11 cellular contexts compared by ENCODE assay signal in the genomic region with DNA sequence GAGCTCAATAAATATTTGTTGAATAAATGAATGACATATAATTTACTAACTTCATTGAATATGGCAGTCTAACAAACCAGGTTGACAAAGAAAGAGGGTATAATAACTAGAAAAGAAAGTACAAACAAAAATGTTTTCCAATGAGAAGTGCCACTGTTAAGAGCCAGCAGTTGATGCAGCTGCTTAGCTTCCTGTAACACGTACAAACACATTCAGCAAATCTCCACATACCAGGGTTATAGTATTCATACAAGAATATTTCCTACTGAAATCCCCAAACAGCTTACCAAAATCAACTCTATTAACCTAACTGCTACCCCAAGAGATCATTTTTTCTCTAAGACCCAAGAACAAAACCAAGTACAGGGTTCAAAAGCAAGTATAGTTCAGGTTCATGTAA.
A peak's percentile ranks its signal among the peaks of the same experiment; 100 is the strongest.
DNase-seq lines count a peak whose midpoint lies in the region; ATAC-seq and TF ChIP-seq lines count a peak whose summit lies in the region.
"Had no signal": no experiment of that assay in that cellular context is flagged by ENCODE, and none has a peak within 500 bp of the region (broad histone marks: within the 10 kb centered on the region; RNA-seq: fewer than 3 reads in every experiment).

No MANE protein-coding gene starts in this region.

- POLR2A ChIA-PET in CD8-positive, alpha-beta T cell (lab: Charles Lee), result no interaction called here

- peaks cover 1% of the 10 kb centered on the region for H3K36me3 ChIP-seq in CD8-positive, alpha-beta T cell (ENCODE audit: insufficient read depth, low read length)
- H3K36me3 ChIP-seq in heart right ventricle, result no peaks in the 10 kb centered on the region
- H3K36me3 ChIP-seq: WERI-Rb-1 had no signal

- no peak overlapping the region for H3K4me3 ChIP-seq in CD8-positive, alpha-beta T cell (ENCODE audit: low read depth, low read length)
- H3K4me3 ChIP-seq in heart right ventricle, result no peak overlapping the region

- no peaks in the 10 kb centered on the region for H3K27me3 ChIP-seq in CD8-positive, alpha-beta T cell (ENCODE audit: insufficient read depth, low read length)
- no peaks in the 10 kb centered on the region for H3K27me3 ChIP-seq in heart right ventricle

- no peak for ATAC-seq in CD8-positive, alpha-beta T cell
- peak in 4 of 8 donors; percentile 16 to 47 (median 42) for ATAC-seq in heart right ventricle
- peak; percentile 33 for ATAC-seq in sciatic nerve
- no peak for ATAC-seq in HG03159 (IDR thresholded peaks at IDR 0.05; ENCODE audit: unreplicated experiment)
- no peak for ATAC-seq in HG03025 (IDR thresholded peaks at IDR 0.05; ENCODE audit: low FRiP score, unreplicated experiment)

- no peaks in the 10 kb centered on the region for H3K9me3 Mint-ChIP-seq in CD8-positive, alpha-beta T cell
- H3K9me3 Mint-ChIP-seq in activated naive CD8-positive, alpha-beta T cell treated with anti-CD3 and anti-CD28 coated beads for 36 hours, result no peaks in the 10 kb centered on the region

- 18 to 30% methylated on average over 1 of the region's 1 CpG for WGBS in heart right ventricle, 2 donors

- H3K27me3 Mint-ChIP-seq in CD8-positive, alpha-beta T cell (ENCODE audit: low read depth), result no peaks in the 10 kb centered on the region
- no peaks in the 10 kb centered on the region for H3K27me3 Mint-ChIP-seq in activated naive CD8-positive, alpha-beta T cell treated with anti-CD3 and anti-CD28 coated beads for 36 hours

- H3K36me3 Mint-ChIP-seq in CD8-positive, alpha-beta T cell, result peaks cover 5% of the 10 kb centered on the region
- peaks cover 4% of the 10 kb centered on the region for H3K36me3 Mint-ChIP-seq in activated naive CD8-positive, alpha-beta T cell treated with anti-CD3 and anti-CD28 coated beads for 36 hours

- no peak overlapping the region for H3K27ac ChIP-seq in CD8-positive, alpha-beta T cell (ENCODE audit: low read depth, low read length)
- peak overlapping the region in 9 of 10 donors; percentile 3 to 81 (median 60) for H3K27ac ChIP-seq in heart right ventricle
- H3K27ac ChIP-seq: C4-2B, WERI-Rb-1 had no signal

- peak overlapping the region; percentile 58 for H3K27ac Mint-ChIP-seq in CD8-positive, alpha-beta T cell
- peak overlapping the region; percentile 6 for H3K27ac Mint-ChIP-seq in activated naive CD8-positive, alpha-beta T cell treated with anti-CD3 and anti-CD28 coated beads for 36 hours

- TF ChIP-seq CTCF in CD8-positive, alpha-beta T cell (IDR thresholded peaks at IDR 0.05), result no peak
- TF ChIP-seq CTCF in heart right ventricle (IDR thresholded peaks at IDR 0.05), result no peak

- no peaks in the 10 kb centered on the region for H3K4me1 ChIP-seq in CD8-positive, alpha-beta T cell (ENCODE audit: insufficient read depth, low read length)
- peaks cover 3 to 63% (median 55%) of the 10 kb centered on the region in 9 donors for H3K4me1 ChIP-seq in heart right ventricle

- DNase-seq in CD8-positive, alpha-beta T cell, result no peak
- no peak for DNase-seq in activated naive CD8-positive, alpha-beta T cell treated with anti-CD3 and anti-CD28 coated beads for 36 hours
- DNase-seq in heart right ventricle, result no peak
- no peak for DNase-seq in sciatic nerve (ENCODE audit: low spot score)
- no peak for DNase-seq in medulla oblongata (ENCODE audit: extremely low spot score)
- no peak for DNase-seq in NCI-H1105 (lab: John Stamatoyannopoulos, UW)
- DNase-seq: stimulated activated CD4-positive, alpha-beta T cell treated with anti-CD3 and anti-CD28 coated beads, Interleukin-12 subunit alpha, Interleukin-12 subunit beta, amount 100 ng/mL, for 4 hours; WERI-Rb-1 had no signal

- intact Hi-C loops in CD8-positive, alpha-beta T cell (cut with DNase I, micrococcal nuclease), result no loop called here
- intact Hi-C loops in heart right ventricle (cut with DNase I), result no loop called here
- intact Hi-C loops in sciatic nerve (cut with DNase I), result no loop called here

- H3K9me3 ChIP-seq in CD8-positive, alpha-beta T cell (ENCODE audit: low read length), result no peaks in the 10 kb centered on the region
- no peaks in the 10 kb centered on the region for H3K9me3 ChIP-seq in heart right ventricle

- CTCF ChIA-PET in CD8-positive, alpha-beta T cell (lab: Charles Lee), result interaction anchor here (1.4 kb wide), 1 partner anchor 10 kb away, joined by 3 read pairs; no protein-coding TSS in a partner anchor

- no peak overlapping the region for H3K4me3 Mint-ChIP-seq in CD8-positive, alpha-beta T cell
- no peak overlapping the region for H3K4me3 Mint-ChIP-seq in activated naive CD8-positive, alpha-beta T cell treated with anti-CD3 and anti-CD28 coated beads for 36 hours

- H3K4me1 Mint-ChIP-seq in CD8-positive, alpha-beta T cell (ENCODE audit: low read depth), result peaks cover 28% of the 10 kb centered on the region
- peaks cover 15% of the 10 kb centered on the region for H3K4me1 Mint-ChIP-seq in activated naive CD8-positive, alpha-beta T cell treated with anti-CD3 and anti-CD28 coated beads for 36 hours
